In genomic region chr10:80452688-80453391, GRCh38 we compare ENCODE assay signal across 9 cellular contexts. TPM values are rescaled to one million over a fixed set of nuclear protein-coding genes. Genes with fewer than 3 reads are reported as not detected.
DNase-seq lines count a peak whose midpoint lies in the region; ATAC-seq and TF ChIP-seq lines count a peak whose summit lies in the region.
"Had no signal": no experiment of that assay in that cellular context is flagged by ENCODE, and none has a peak within 500 bp of the region (broad histone marks: within the 10 kb centered on the region; RNA-seq: fewer than 3 reads in every experiment).

No MANE protein-coding gene starts in this region.

- H3K36me3 ChIP-seq in SK-N-SH (replicated peaks in 1 of 2; ENCODE audit: control insufficient read depth in 1 of 2, insufficient read depth in 2 of 2, low read length in 1 of 2) (no peaks in the 10 kb centered on the region), kidney epithelial cell (ENCODE audit: control insufficient read depth, insufficient read depth, low read length) (no peaks in the 10 kb centered on the region), stomach (no peaks in the 10 kb centered on the region)

- peaks cover 35% of the 10 kb centered on the region for H3K79me2 ChIP-seq in SK-N-SH (ENCODE audit: insufficient read depth)

- no peaks in the 10 kb centered on the region for H3K9me3 Mint-ChIP-seq in activated naive CD8-positive, alpha-beta T cell (ENCODE audit: low read depth)

- no peaks in the 10 kb centered on the region for H3K36me3 Mint-ChIP-seq in activated naive CD8-positive, alpha-beta T cell

- TF ChIP-seq RAD21 in SK-N-SH (IDR thresholded peaks at IDR 0.05; ENCODE audit: low read length): no peak

- peak overlapping the region; percentile 84 for H3K27ac Mint-ChIP-seq in activated naive CD8-positive, alpha-beta T cell

- H3K27me3 Mint-ChIP-seq in activated naive CD8-positive, alpha-beta T cell: no peaks in the 10 kb centered on the region

- H3K4me2 ChIP-seq in SK-N-SH: peak overlapping the region; percentile 77

- H3K9ac ChIP-seq in SK-N-SH: peak overlapping the region; percentile 78; the same call in 1 of the 2 replicates

- no peak for TF ChIP-seq EP300 in SK-N-SH (IDR thresholded peaks at IDR 0.05; ENCODE audit: borderline replicate concordance in 1 of 2, low read depth in 1 of 2, low read length in 1 of 2)
- no peak for TF ChIP-seq EP300 in stomach (IDR thresholded peaks at IDR 0.05)

- H3K4me1 ChIP-seq in SK-N-SH (ENCODE audit: control insufficient read depth in 1 of 2, insufficient read depth in 2 of 2, low read depth in 1 of 2, low read length in 1 of 2) (peaks cover 20 to 27% of the 10 kb centered on the region in 2 experiments), stomach (peaks cover 28 to 43% (median 40%) of the 10 kb centered on the region in 4 donors)

- no peak for ATAC-seq in SK-N-SH treated with all-trans-retinoic acid at 6 μM for 48 hours

- H3K9me3 ChIP-seq in SK-N-SH: no peaks in the 10 kb centered on the region
- no peaks in the 10 kb centered on the region for H3K9me3 ChIP-seq in stomach

- H3K9me2 ChIP-seq in SK-N-SH: no peaks in the 10 kb centered on the region

- H4K20me1 ChIP-seq in SK-N-SH (ENCODE audit: insufficient read depth): peaks cover 28% of the 10 kb centered on the region

- TF ChIP-seq CTCF in SK-N-SH (IDR thresholded peaks at IDR 0.05) (no peak), kidney epithelial cell (IDR thresholded peaks at IDR 0.05; ENCODE audit: insufficient read depth, low read length, poor library complexity, severe bottlenecking) (no peak), stomach (IDR thresholded peaks at IDR 0.05) (no peak)

- POLR2A ChIA-PET in SK-N-SH (lab: Yijun Ruan, JAX): interaction anchor here (1.2 kb wide), 2 partner anchors 10 to 53 kb away, joined by 3 read pairs; no protein-coding TSS in a partner anchor

- H2AFZ ChIP-seq in SK-N-SH (ENCODE audit: low read depth): peak overlapping the region; percentile 81

- no peak for TF ChIP-seq POLR2A in stomach (IDR thresholded peaks at IDR 0.05)

- intact Hi-C loops in stomach (cut with DNase I; ENCODE audit: low total_unique reads): no loop called here

- WGBS in SK-N-SH (ENCODE audit: low lambda C conversion rate): 83% methylated on average over 7 of the region's 9 CpGs
- 74 to 84% (median 76%) methylated on average over 8 to 9 of the region's 9 CpGs for WGBS in stomach, 5 donors

- H3K27ac ChIP-seq in SK-N-SH (ENCODE audit: low read depth in 2 of 2, low read length in 1 of 2) (no peak overlapping the region), stomach (peak overlapping the region; percentile 83 to 98 (median 91))

- H3K4me3 Mint-ChIP-seq in activated naive CD8-positive, alpha-beta T cell: peak overlapping the region; percentile 82

- H3K27me3 ChIP-seq in SK-N-SH (ENCODE audit: insufficient read depth): no peaks in the 10 kb centered on the region
- no peaks in the 10 kb centered on the region for H3K27me3 ChIP-seq in kidney epithelial cell (ENCODE audit: control insufficient read depth, insufficient read depth, low read length)
- no peaks in the 10 kb centered on the region for H3K27me3 ChIP-seq in stomach

- CTCF ChIA-PET in SK-N-SH (lab: Yijun Ruan, JAX): interaction anchor here (1.2 to 35.3 kb wide), 4 partner anchors 8 to 70 kb away, joined by 3 to 602 read pairs (median 12); no protein-coding TSS in a partner anchor

- DNase-seq in SK-N-SH (no peak), kidney epithelial cell (ENCODE audit: low read depth) (no peak), stomach (no peak), mucosa of gallbladder (ENCODE audit: low spot score) (no peak), DMS153 treated with DMSO at 0.1 percent for 48 hours (lab: John Stamatoyannopoulos, UW; ENCODE audit: unreplicated experiment) (no peak), NCI-H524 treated with DMSO at 0.1 percent for 48 hours (lab: John Stamatoyannopoulos, UW) (no peak)
- DNase-seq: KG1 had no signal

- H3K4me3 ChIP-seq in SK-N-SH (ENCODE audit: low read depth in 2 of 2, low read length in 1 of 2) (peak overlapping the region; percentile 49 to 65; a peak in 3 of 4 replicates), kidney epithelial cell (ENCODE audit: low read depth, low read length) (peak overlapping the region; percentile 46), stomach (peak overlapping the region in 2 of 4 donors; percentile 21 to 41)

- H3K4me1 Mint-ChIP-seq in activated naive CD8-positive, alpha-beta T cell (ENCODE audit: low read depth): peaks cover 44% of the 10 kb centered on the region

- peaks cover 6% of the 10 kb centered on the region for H3F3A ChIP-seq in SK-N-SH (replicated peaks; ENCODE audit: insufficient read depth)

TF ChIP-seq in SK-N-SH, 30 proteins besides CTCF, POLR2A, EP300 and RAD21 (continues in another document):
- TF ChIP-seq JUND (IDR thresholded peaks at IDR 0.05): no peak
- TF ChIP-seq SMC3 (IDR thresholded peaks at IDR 0.05; ENCODE audit: low read depth, low read length): no peak
- TF ChIP-seq USF1 (IDR thresholded peaks at IDR 0.05; ENCODE audit: borderline replicate concordance, low read depth): no peak
- TF ChIP-seq GABPA (IDR thresholded peaks at IDR 0.05; ENCODE audit: low read depth): no peak
- TF ChIP-seq FOXM1 (IDR thresholded peaks at IDR 0.05; ENCODE audit: low read depth): no peak
- TF ChIP-seq GATA2 (CRISPR knock-in tag; IDR thresholded peaks at IDR 0.05): no peak

TF ChIP-seq in SK-N-SH treated with all-trans-retinoic acid at 6 μM for 48 hours, 23 proteins besides CTCF, POLR2A, EP300 and RAD21:
- no peak for TF ChIP-seq BACH2 (CRISPR knock-in tag; IDR thresholded peaks at IDR 0.05; ENCODE audit: borderline replicate concordance)
- no peak for TF ChIP-seq ZNF8 (CRISPR knock-in tag; IDR thresholded peaks at IDR 0.05)
- no peak for TF ChIP-seq SNAI2 (CRISPR knock-in tag; IDR thresholded peaks at IDR 0.05)
- TF ChIP-seq ISL1 (CRISPR knock-in tag; IDR thresholded peaks at IDR 0.05): no peak
- TF ChIP-seq CSRNP3 (CRISPR knock-in tag; IDR thresholded peaks at IDR 0.05): no peak
- no peak for TF ChIP-seq ZC3H10 (CRISPR knock-in tag; IDR thresholded peaks at IDR 0.05)
- TF ChIP-seq CREB5 (CRISPR knock-in tag; IDR thresholded peaks at IDR 0.05; ENCODE audit: low read depth): no peak
- TF ChIP-seq PPARA (CRISPR knock-in tag; IDR thresholded peaks at IDR 0.05; ENCODE audit: borderline replicate concordance): no peak

RNA-seq across cellular contexts. Expression of gene TSPAN14, which starts 1.3 kb away (rescaled TPM):
- polyA plus RNA-seq in SK-N-SH (2012; rRNA removed) (44.0 and 78.1 TPM in 2 replicates), stomach (10 to 100 TPM in 2 of 3 donors, 1 to 10 TPM in 1; 7.0 to 21.5 (median 13.7) TPM)
- polyA plus RNA-seq in SK-N-SH (2012; cell fraction: cytosol; rRNA removed): 42.5 and 64.1 TPM in 2 replicates
- 57.0 and 58.9 TPM in 2 replicates for polyA plus RNA-seq in SK-N-SH (2012; cell fraction: nucleus; rRNA removed)
- total RNA-seq in kidney epithelial cell (111 and 116 TPM in 2 replicates), stomach (10 to 100 TPM; 24.4 to 82.6 (median 42.9) TPM), mucosa of gallbladder (124 TPM)

RNA-seq across cellular contexts. Expression of gene PRXL2A, which starts 44.5 kb away (rescaled TPM):
- polyA plus RNA-seq in SK-N-SH (2012; rRNA removed) (14.0 and 15.6 TPM in 2 replicates), stomach (10 to 100 TPM; 16.2 to 36.3 (median 19.4) TPM)
- polyA plus RNA-seq in SK-N-SH (2012; cell fraction: cytosol; rRNA removed): 23.3 and 26.8 TPM in 2 replicates
- 4.5 and 4.6 TPM in 2 replicates for polyA plus RNA-seq in SK-N-SH (2012; cell fraction: nucleus; rRNA removed)
- total RNA-seq in kidney epithelial cell (64.4 and 72.4 TPM in 2 replicates), stomach (10 to 100 TPM in 4 of 5 donors, 1 to 10 TPM in 1; 6.7 to 56.8 (median 16.2) TPM), mucosa of gallbladder (63.6 TPM)

Comparison
In these comparisons a context has a peak if more than half of its experiments do, and no peak if none do; other contexts are left out.
1. H3K27ac ChIP-seq: peak in stomach (5 of 5); none in SK-N-SH (0 of 2).